1 cellular context compared by ENCODE assay signal in genomic region chr5:138457532-138458275, GRCh38.
TF ChIP-seq lines count a peak whose summit lies in the region.

No MANE protein-coding gene starts in this region.

TF ChIP-seq in GM23338, 12 proteins besides CTCF, POLR2A, EP300 and RAD21 (continued from another document):
- TF ChIP-seq ZNF462 (CRISPR knock-in tag; IDR thresholded peaks at IDR 0.05) (no peak), EZH2phosphoT487 (IDR thresholded peaks at IDR 0.05; ENCODE audit: unreplicated experiment) (no peak), POLR2AphosphoS5 (IDR thresholded peaks at IDR 0.05; ENCODE audit: low read depth) (no peak), ZNF114 (CRISPR knock-in tag; IDR thresholded peaks at IDR 0.05) (no peak), NANOG (IDR thresholded peaks at IDR 0.05; ENCODE audit: borderline replicate concordance) (no peak), CREB1 (CRISPR knock-in tag; IDR thresholded peaks at IDR 0.05; ENCODE audit: low read depth) (no peak), REST (IDR thresholded peaks at IDR 0.05; ENCODE audit: unreplicated experiment) (no peak)
